ENCODE assay signal across 22 cellular contexts in genomic region chrX:50726296-50726695, GRCh38.
"Had no signal": no experiment of that assay in that cellular context is flagged by ENCODE, and none has a peak within 500 bp of the region (broad histone marks: within the 10 kb centered on the region; RNA-seq: fewer than 3 reads in every experiment).

No MANE protein-coding gene starts in this region.

- H3K9me3 Mint-ChIP-seq: immature natural killer cell; naive thymus-derived CD4-positive, alpha-beta T cell; natural killer cell treated with Interleukin-12 subunit alpha and Interleukin-12 subunit beta and Interleukin-15 and Interleukin-18, amount 100 ng/mL, for 72 hours; stimulated activated effector memory CD8-positive, alpha-beta T cell treated with anti-CD3 and anti-CD28 coated beads, Interleukin-12 subunit alpha, Interleukin-12 subunit beta, amount 100 ng/mL, for 72 hours; stimulated activated naive CD8-positive, alpha-beta T cell treated with anti-CD3 and anti-CD28 coated beads, Interleukin-15, Interleukin-2, amounts not matched to agents 100 ng/mL and 50 ng/mL, for 24 hours; type B pancreatic cell had no signal

- H3K36me3 Mint-ChIP-seq: immature natural killer cell; naive thymus-derived CD4-positive, alpha-beta T cell; natural killer cell treated with Interleukin-12 subunit alpha and Interleukin-12 subunit beta and Interleukin-15 and Interleukin-18, amount 100 ng/mL, for 72 hours; stimulated activated effector memory CD8-positive, alpha-beta T cell treated with anti-CD3 and anti-CD28 coated beads, Interleukin-12 subunit alpha, Interleukin-12 subunit beta, amount 100 ng/mL, for 72 hours; type B pancreatic cell had no signal

- H3K4me1 Mint-ChIP-seq: immature natural killer cell; naive thymus-derived CD4-positive, alpha-beta T cell; stimulated activated effector memory CD8-positive, alpha-beta T cell treated with anti-CD3 and anti-CD28 coated beads, Interleukin-12 subunit alpha, Interleukin-12 subunit beta, amount 100 ng/mL, for 72 hours had no signal

- ATAC-seq: mucosa of descending colon; naive thymus-derived CD4-positive, alpha-beta T cell; natural killer cell treated with Interleukin-12 subunit alpha and Interleukin-12 subunit beta and Interleukin-15 and Interleukin-18, amount 100 ng/mL, for 72 hours; stimulated activated effector memory CD8-positive, alpha-beta T cell treated with anti-CD3 and anti-CD28 coated beads, Interleukin-12 subunit alpha, Interleukin-12 subunit beta, amount 100 ng/mL, for 72 hours had no signal

- H3K4me3 ChIP-seq: hepatocyte, left ventricle myocardium inferior, lung, mucosa of descending colon, ovary, right atrium auricular region, sigmoid colon, spleen, tibial nerve, uterus had no signal

- H3K4me3 Mint-ChIP-seq: immature natural killer cell; naive thymus-derived CD4-positive, alpha-beta T cell; natural killer cell treated with Interleukin-12 subunit alpha and Interleukin-12 subunit beta and Interleukin-15 and Interleukin-18, amount 100 ng/mL, for 72 hours; stimulated activated effector memory CD8-positive, alpha-beta T cell treated with anti-CD3 and anti-CD28 coated beads, Interleukin-12 subunit alpha, Interleukin-12 subunit beta, amount 100 ng/mL, for 72 hours; stimulated activated naive CD8-positive, alpha-beta T cell treated with anti-CD3 and anti-CD28 coated beads, Interleukin-15, Interleukin-2, amounts not matched to agents 100 ng/mL and 50 ng/mL, for 24 hours; type B pancreatic cell had no signal

- H3K27me3 ChIP-seq: hepatocyte, ovary, right atrium auricular region, sigmoid colon had no signal

- H3K27ac ChIP-seq: hepatocyte, left ventricle myocardium inferior, ovary, right atrium auricular region, sigmoid colon, spleen, tibial nerve, uterus had no signal

- H3K9me3 ChIP-seq: left ventricle myocardium inferior, mucosa of descending colon, ovary, right atrium auricular region, sigmoid colon, spleen, tibial nerve, uterus had no signal

- H3K27ac Mint-ChIP-seq: immature natural killer cell; natural killer cell treated with Interleukin-12 subunit alpha and Interleukin-12 subunit beta and Interleukin-15 and Interleukin-18, amount 100 ng/mL, for 72 hours; progenitor cell of endocrine pancreas; stimulated activated effector memory CD8-positive, alpha-beta T cell treated with anti-CD3 and anti-CD28 coated beads, Interleukin-12 subunit alpha, Interleukin-12 subunit beta, amount 100 ng/mL, for 72 hours; stimulated activated naive CD8-positive, alpha-beta T cell treated with anti-CD3 and anti-CD28 coated beads, Interleukin-15, Interleukin-2, amounts not matched to agents 100 ng/mL and 50 ng/mL, for 24 hours; type B pancreatic cell had no signal

- DNase-seq: immature natural killer cell; islet precursor cell; left ventricle myocardium inferior; midbrain; mucosa of descending colon; naive thymus-derived CD4-positive, alpha-beta T cell; ovary; sigmoid colon; small intestine; spleen; stimulated activated CD4-positive, alpha-beta T cell treated with anti-CD3 and anti-CD28 coated beads, Interleukin-4, amount 100 ng/mL, for 24 hours; stimulated activated naive CD4-positive, alpha-beta T cell; uterus had no signal

- H3K4me1 ChIP-seq: left ventricle myocardium inferior, right atrium auricular region, sigmoid colon, spleen, tibial nerve, uterus had no signal

- H3K36me3 ChIP-seq: left ventricle myocardium inferior, ovary, right atrium auricular region, sigmoid colon, spleen, tibial nerve, uterus had no signal

- H3K27me3 Mint-ChIP-seq: progenitor cell of endocrine pancreas; stimulated activated naive CD8-positive, alpha-beta T cell treated with anti-CD3 and anti-CD28 coated beads, Interleukin-15, Interleukin-2, amounts not matched to agents 100 ng/mL and 50 ng/mL, for 24 hours; type B pancreatic cell had no signal
